In the genomic region with DNA sequence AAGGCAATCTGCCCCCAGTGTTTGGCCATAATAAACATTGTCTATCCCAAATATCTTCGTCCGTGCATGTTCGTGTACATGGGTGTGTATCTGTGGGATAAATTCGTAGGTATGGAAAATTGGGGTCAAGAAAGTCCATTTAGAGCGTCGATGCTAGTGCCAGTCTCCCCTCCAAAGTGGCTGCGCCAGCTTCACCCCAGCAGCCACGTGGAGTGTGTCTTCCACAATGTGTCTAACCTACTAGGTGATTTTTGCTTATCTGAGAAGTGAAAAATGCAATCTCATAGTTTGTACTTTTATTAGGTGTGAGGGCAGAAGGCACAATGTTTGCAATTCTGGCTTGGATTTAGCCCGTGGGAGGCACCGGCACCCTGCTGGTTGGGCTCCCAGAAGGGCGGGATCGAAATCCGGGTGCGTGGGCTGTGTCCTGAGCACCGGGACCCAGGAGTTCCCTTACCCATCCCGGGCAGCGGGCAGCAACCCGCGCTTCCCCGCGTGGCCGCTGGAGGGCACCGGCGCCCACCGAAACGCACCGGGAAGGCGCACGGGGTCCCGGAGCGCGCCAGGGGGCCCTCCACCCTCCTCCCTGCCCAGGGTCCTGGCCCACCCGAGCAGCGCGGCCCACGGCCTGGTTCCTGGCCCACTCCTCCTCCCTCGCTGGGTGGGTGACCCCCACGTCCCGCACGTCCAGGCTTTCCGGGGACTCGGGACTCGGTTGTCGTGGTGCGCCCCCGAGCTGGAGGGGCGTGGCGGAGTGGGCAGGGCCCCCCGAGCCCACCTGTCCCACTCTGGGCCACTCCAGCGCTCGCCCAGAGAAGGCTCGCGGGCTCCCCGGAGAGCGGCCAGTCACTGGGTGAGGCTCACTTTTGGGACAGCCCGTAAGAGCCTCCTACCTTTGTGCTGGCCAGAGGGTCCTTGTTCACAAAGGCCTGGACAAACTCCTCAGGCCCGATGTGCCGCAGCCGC, we compare ENCODE assay signal across 8 cellular contexts. TPM values are rescaled to one million over a fixed set of nuclear protein-coding genes. Genes with fewer than 3 reads are reported as not detected.
A peak's percentile ranks its signal among the peaks of the same experiment; 100 is the strongest.
DNase-seq lines count a peak whose midpoint lies in the region; ATAC-seq, FAIRE-seq and TF ChIP-seq lines count a peak whose summit lies in the region.

No MANE protein-coding gene starts in this region.

- peak; percentile 42 to 66 for DNase-seq in A549 (ENCODE audit: low read depth in 1 of 2, low spot score in 1 of 2)
- peak; percentile 80 for DNase-seq in GM13976 (ENCODE audit: low spot score)
- peak in 10 of 34 experiments; percentile 7 to 35 (median 27) for DNase-seq in T-cell
- DNase-seq in endothelial cell (ENCODE audit: low spot score) = peak; percentile 73
- peak; percentile 13 for DNase-seq in mucosa of gallbladder (ENCODE audit: low spot score)
- DNase-seq in aorta = peak in 1 of 2 donors; percentile 78
- no peak for DNase-seq in occipital lobe (lab: John Stamatoyannopoulos, UW)

- H3K4me1 ChIP-seq in A549 (peaks cover 9% of the 10 kb centered on the region; the same call in 1 of the 3 replicates), aorta (ENCODE audit: control insufficient read depth in 1 of 2, insufficient read depth in 2 of 2, low read length in 2 of 2) (no peaks in the 10 kb centered on the region)

- H3K36me3 Mint-ChIP-seq in T-cell (no peaks in the 10 kb centered on the region), endothelial cell (ENCODE audit: low read depth, unreplicated experiment) (no peaks in the 10 kb centered on the region)

- no peak for FAIRE-seq in A549 (lab: Jason Lieb, UNC)

- H3K4me3 Mint-ChIP-seq in T-cell (no peak overlapping the region), endothelial cell (ENCODE audit: unreplicated experiment) (no peak overlapping the region)

- intact Hi-C loops in aorta (cut with DNase I) = no loop called here

- CTCF ChIA-PET in A549 (lab: Yijun Ruan, JAX) = interaction anchor here (0.6 to 4.3 kb wide), 19 partner anchors 10 to 546 kb away, joined by 3 to 32 read pairs (median 3); partner anchors contain the start of gene RASGEF1C
- CTCF ChIA-PET in T-cell (lab: Charles Lee) = no interaction called here

- H3K36me3 ChIP-seq in aorta (ENCODE audit: control insufficient read depth in 1 of 2, insufficient read depth in 2 of 2, low read length in 1 of 2) = no peaks in the 10 kb centered on the region

- no peaks in the 10 kb centered on the region for H3K27me3 ChIP-seq in aorta (ENCODE audit: control insufficient read depth in 1 of 2, insufficient read depth in 2 of 2, low read length in 1 of 2)

- POLR2A ChIA-PET in A549 (lab: Yijun Ruan, JAX) (no interaction called here), T-cell (lab: Charles Lee) (no interaction called here)

- no peaks in the 10 kb centered on the region for H3K9me3 Mint-ChIP-seq in T-cell
- H3K9me3 Mint-ChIP-seq in endothelial cell (ENCODE audit: unreplicated experiment) = no peaks in the 10 kb centered on the region

- peak; percentile 49 for TF ChIP-seq CTCF in A549 (IDR thresholded peaks at IDR 0.05)
- peak; percentile 74 for TF ChIP-seq CTCF in GM13976 (IDR thresholded peaks at IDR 0.05; ENCODE audit: borderline replicate concordance, control extremely low read depth, extremely low read depth, insufficient read depth, missing control alignments)
- peak; percentile 88 for TF ChIP-seq CTCF in endothelial cell (IDR thresholded peaks at IDR 0.05; ENCODE audit: unreplicated experiment)

- H3K9me3 ChIP-seq in A549 = no peaks in the 10 kb centered on the region
- no peaks in the 10 kb centered on the region for H3K9me3 ChIP-seq in aorta (ENCODE audit: control insufficient read depth, low read length)

- in situ Hi-C loops in GM13976 (cut with MboI; ENCODE audit: low sequenced_read_pairs, unreplicated experiment) = no loop called here

- H3K4me3 ChIP-seq in A549 = peak overlapping the region; percentile 37
- no peak overlapping the region for H3K4me3 ChIP-seq in aorta (ENCODE audit: low read length in 2 of 2)

- 11% methylated on average over 17 of the region's 59 CpGs for WGBS in A549 (ENCODE audit: missing lambda C conversion rate)
- WGBS in aorta, 2 donors = 35 to 37% methylated on average over 54 to 59 of the region's 59 CpGs

- H3K27ac ChIP-seq in A549 = peak overlapping the region in 1 of 2 experiments; percentile 55; a peak in 2 of 6 replicates
- H3K27ac ChIP-seq in aorta (ENCODE audit: low read depth in 1 of 2, low read length in 2 of 2) = no peak overlapping the region

- H3K4me1 Mint-ChIP-seq in T-cell (no peaks in the 10 kb centered on the region), endothelial cell (ENCODE audit: unreplicated experiment) (peaks cover 5% of the 10 kb centered on the region)

- peaks cover 9 to 15% of the 10 kb centered on the region in 2 donors for H3K27me3 Mint-ChIP-seq in T-cell
- H3K27me3 Mint-ChIP-seq in endothelial cell (ENCODE audit: unreplicated experiment) = peaks cover 3% of the 10 kb centered on the region

- H3K27ac Mint-ChIP-seq in T-cell (no peak overlapping the region), endothelial cell (ENCODE audit: unreplicated experiment) (no peak overlapping the region)

- ATAC-seq in A549 (peak; percentile 69 to 90), T-cell (replicated peaks in 1 of 4) (peak in 3 of 4 experiments; percentile 34 to 54 (median 45)), aorta (ENCODE audit: low FRiP score) (peak; percentile 50), GM21515 (IDR thresholded peaks at IDR 0.05; ENCODE audit: unreplicated experiment) (no peak)

- TF ChIP-seq POLR2A in A549 (IDR thresholded peaks at IDR 0.05; ENCODE audit: low read length) = no peak

- no peak for TF ChIP-seq EP300 in A549 (IDR thresholded peaks at IDR 0.05)

- TF ChIP-seq RAD21 in A549 (conservative IDR thresholded peaks at IDR 0.05 in 1 of 2, IDR thresholded peaks at IDR 0.05 in 1 of 2) = peak; percentile 60 to 73

- H3K4me2 ChIP-seq in A549 = peak overlapping the region; percentile 95

TF ChIP-seq in A549, 52 proteins besides CTCF, POLR2A, EP300 and RAD21:
- TF ChIP-seq, protein P1, sequence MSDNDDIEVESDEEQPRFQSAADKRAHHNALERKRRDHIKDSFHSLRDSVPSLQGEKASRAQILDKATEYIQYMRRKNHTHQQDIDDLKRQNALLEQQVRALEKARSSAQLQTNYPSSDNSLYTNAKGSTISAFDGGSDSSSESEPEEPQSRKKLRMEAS (IDR thresholded peaks at IDR 0.05) = peak; percentile 73
- TF ChIP-seq BCL3 (IDR thresholded peaks at IDR 0.05) = no peak
- peak; percentile 31; the same call in 2 of the 3 replicates for TF ChIP-seq SMC3 (IDR thresholded peaks at IDR 0.05)
- no peak for TF ChIP-seq ZSCAN20 (CRISPR knock-in tag; IDR thresholded peaks at IDR 0.05)
- no peak for TF ChIP-seq HOXB5 (CRISPR knock-in tag; IDR thresholded peaks at IDR 0.05)

RNA-seq across cellular contexts. Expression of gene RNF130, which starts 55.4 kb away (rescaled TPM):
- polyA plus RNA-seq in A549 (2011; rRNA removed) (50.1 and 57.1 TPM in 2 replicates), A549 (2017; fragmentation: RNase III; extraction: RNeasy Plus Mini Kit Qiagen cat#74134 plus additional on column Dnase treatment) (31.1 to 35.0 TPM (median 33.3 TPM) in 3 replicates), aorta (10 to 100 TPM; 72.2 to 82.1 TPM)
- polyA plus RNA-seq in A549 (2012; cell fraction: cytosol; rRNA removed) = 29.7 and 38.7 TPM in 2 replicates
- 24.2 and 30.1 TPM in 2 replicates for polyA plus RNA-seq in A549 (2012; cell fraction: nucleus; rRNA removed)
- 18.4 and 22.8 TPM in 2 replicates for polyA minus RNA-seq in A549 (2011; rRNA and poly(A)+ RNA removed)
- total RNA-seq in T-cell (10 to 100 TPM; 15.0 to 17.0 (median 16.3) TPM), endothelial cell (ENCODE audit: unreplicated experiment) (67.3 TPM), mucosa of gallbladder (85.6 TPM), aorta (10 to 100 TPM; 71.7 to 95.8 TPM), occipital lobe (78.0 TPM)
